Comparison of ENCODE assay signal across 8 cellular contexts in genomic region chrX:154749856-154750255, GRCh38. TPM values are rescaled to one million over a fixed set of nuclear protein-coding genes. Genes with fewer than 3 reads are reported as not detected.
DNase-seq lines count a peak whose midpoint lies in the region; FAIRE-seq and TF ChIP-seq lines count a peak whose summit lies in the region.
"Had no signal": no experiment of that assay in that cellular context is flagged by ENCODE, and none has a peak within 500 bp of the region (broad histone marks: within the 10 kb centered on the region; RNA-seq: fewer than 3 reads in every experiment).

No MANE protein-coding gene starts in this region.

- H2BK20ac ChIP-seq in H9 (ENCODE audit: low read depth, low read length, poor library complexity, severe bottlenecking) = no peak overlapping the region

- no peaks in the 10 kb centered on the region for H3F3A ChIP-seq in OCI-LY1 (ENCODE audit: insufficient read depth, low read length)

- H3K14ac ChIP-seq in H9 (ENCODE audit: insufficient read depth, low read length) = no peak overlapping the region

- intact Hi-C loops in endothelial cell of umbilical vein (cut with micrococcal nuclease) = loop anchor here (1.0 kb wide), 1 partner anchor 91 kb away; no protein-coding TSS in a partner anchor
- intact Hi-C loops in Calu3 (cut with micrococcal nuclease; ENCODE audit: unreplicated experiment) = loop anchor here (2.0 kb wide), 1 partner anchor 91 kb away; no protein-coding TSS in a partner anchor

- no peak for TF ChIP-seq POLR2A in endothelial cell of umbilical vein (IDR thresholded peaks at IDR 0.05; ENCODE audit: low read depth, low read length)

- H3K4me1 Mint-ChIP-seq in H9 (peaks cover 6 to 9% of the 10 kb centered on the region in 2 experiments; a peak in 3 of 4 replicates), Calu3 (ENCODE audit: low read depth, unreplicated experiment) (no peaks in the 10 kb centered on the region)

- H3K79me2 ChIP-seq in H9 (ENCODE audit: insufficient read depth, low read length) (no peaks in the 10 kb centered on the region), OCI-LY1 (ENCODE audit: insufficient read depth, low read length) (no peaks in the 10 kb centered on the region), endothelial cell of umbilical vein (ENCODE audit: control insufficient read depth, insufficient read depth, low read length) (no peaks in the 10 kb centered on the region)

- peaks cover 48% of the 10 kb centered on the region for H3K27me3 Mint-ChIP-seq in H9 (ENCODE audit: low read depth)
- peaks cover 54% of the 10 kb centered on the region for H3K27me3 Mint-ChIP-seq in Calu3 (ENCODE audit: unreplicated experiment)

- H3K23ac ChIP-seq in H9 (ENCODE audit: insufficient read length, low read depth, low read length) = no peak overlapping the region

- H3K36me3 Mint-ChIP-seq in H9 (ENCODE audit: insufficient read depth in 1 of 3, low read depth in 3 of 3) = peaks cover 0 to 8% (median 5%) of the 10 kb centered on the region in 3 experiments; a peak in 5 of 7 replicates
- H3K36me3 Mint-ChIP-seq in Calu3 (ENCODE audit: insufficient read depth, unreplicated experiment) = no peaks in the 10 kb centered on the region

- no peak overlapping the region for H3K9ac ChIP-seq in H9 (ENCODE audit: extremely low read depth, insufficient read length, low read length)
- peak overlapping the region; percentile 46; the same call in 1 of the 2 replicates for H3K9ac ChIP-seq in OCI-LY1 (ENCODE audit: low read length)
- no peak overlapping the region for H3K9ac ChIP-seq in endothelial cell of umbilical vein (replicated peaks; ENCODE audit: extremely low read depth, insufficient read depth, low read length)
- H3K9ac ChIP-seq in skeletal muscle satellite cell (ENCODE audit: low read depth, low read length) = peak overlapping the region; percentile 71

- DNase-seq in H9 (no peak), endothelial cell of umbilical vein (ENCODE audit: low read depth, low spot score) (no peak), MG63 (no peak), Calu3 (no peak), RWPE1 (ENCODE audit: low spot score) (no peak)

- H2BK120ac ChIP-seq in H9 (ENCODE audit: low read depth, low read length, poor library complexity, severe bottlenecking) = no peak overlapping the region

- no peak overlapping the region for H4K5ac ChIP-seq in H9 (ENCODE audit: insufficient read length, low read depth, low read length)

- dilution Hi-C loops in endothelial cell of umbilical vein (cut with MboI; ENCODE audit: extremely low pct_ligation_motif_present, low sequenced_read_pairs) = no loop called here

- H3K4me2 ChIP-seq in H9 (ENCODE audit: insufficient read depth, insufficient read length, low read length) (peak overlapping the region; percentile 55), OCI-LY1 (ENCODE audit: low read length) (peak overlapping the region; percentile 60), endothelial cell of umbilical vein (ENCODE audit: insufficient read depth, low read length) (peak overlapping the region; percentile 79), skeletal muscle satellite cell (ENCODE audit: low read length) (peak overlapping the region; percentile 87)

- H3K79me1 ChIP-seq in H9 (ENCODE audit: insufficient read depth, low read depth, low read length, poor library complexity, severe bottlenecking) = no peaks in the 10 kb centered on the region

- no peak overlapping the region for H3K18ac ChIP-seq in H9 (ENCODE audit: insufficient read length, low read depth, low read length)

- H2AK5ac ChIP-seq in H9 (ENCODE audit: insufficient read length, low read length) = no peak overlapping the region

- H3K27ac Mint-ChIP-seq in H9 (no peak overlapping the region), Calu3 (ENCODE audit: unreplicated experiment) (no peak overlapping the region)

- no peak overlapping the region for H4K91ac ChIP-seq in H9 (ENCODE audit: insufficient read length, low read depth, low read length)

- no peak for FAIRE-seq in endothelial cell of umbilical vein (lab: Jason Lieb, UNC)
- FAIRE-seq: pancreas had no signal

- H3K23me2 ChIP-seq in H9 (ENCODE audit: insufficient read length, low read depth, low read length, poor library complexity, severe bottlenecking) = no peaks in the 10 kb centered on the region

- no peak overlapping the region for H3K4ac ChIP-seq in H9 (ENCODE audit: low read depth, low read length)

- H3K4me3 ChIP-seq in OCI-LY1 (ENCODE audit: low read depth, low read length, poor library complexity, severe bottlenecking) (peak overlapping the region; percentile 56), endothelial cell of umbilical vein (replicated peaks in 1 of 3; ENCODE audit: insufficient read depth in 1 of 3, low read depth in 1 of 3, low read length in 3 of 3) (peak overlapping the region in 2 of 3 experiments; percentile 45 to 69), skeletal muscle satellite cell (ENCODE audit: low read length) (peak overlapping the region; percentile 73), MG63 (no peak overlapping the region)

- peaks cover 61 to 65% of the 10 kb centered on the region in 2 experiments for H3K9me3 Mint-ChIP-seq in H9
- no peaks in the 10 kb centered on the region for H3K9me3 Mint-ChIP-seq in Calu3 (ENCODE audit: low read depth, unreplicated experiment)

- no peak overlapping the region for H2BK15ac ChIP-seq in H9 (ENCODE audit: low read depth, low read length)

- BruUV-seq in endothelial cell of umbilical vein (replicated peaks; lab: Mats Ljungman, UMichigan) (no TSS peak), Calu3 (replicated peaks; lab: Mats Ljungman, UMichigan) (no TSS peak)

- no peak overlapping the region for H4K8ac ChIP-seq in H9 (replicated peaks; ENCODE audit: insufficient read length, low read depth, low read length)

- CTCF ChIA-PET in endothelial cell of umbilical vein (lab: Charles Lee) = interaction anchor here (1.3 to 4.0 kb wide), 7 partner anchors 12 to 90 kb away, joined by 5 to 26 read pairs (median 12); partner anchors contain the start of gene DKC1
- CTCF ChIA-PET in Calu3 (lab: Charles Lee) = interaction anchor here (1.0 to 2.2 kb wide), 2 partner anchors 13 to 91 kb away, joined by 3 to 11 read pairs; partner anchors contain the start of gene DKC1
- CTCF ChIA-PET in RWPE1 (lab: Yijun Ruan, JAX) = no interaction called here

- H3K27me3 ChIP-seq in H9 (ENCODE audit: insufficient read depth, low read length) (peaks cover 20% of the 10 kb centered on the region; the same call in 1 of the 2 replicates), OCI-LY1 (ENCODE audit: insufficient read depth, low read length) (no peaks in the 10 kb centered on the region), endothelial cell of umbilical vein (ENCODE audit: control insufficient read depth in 2 of 2, insufficient read depth in 2 of 2, low read length in 2 of 2) (no peaks in the 10 kb centered on the region), skeletal muscle satellite cell (ENCODE audit: control insufficient read depth, insufficient read depth, low read length) (peaks cover 3% of the 10 kb centered on the region), MG63 (peaks cover 27% of the 10 kb centered on the region)

- no peak overlapping the region for H3T11ph ChIP-seq in H9 (ENCODE audit: low read length)

- TF ChIP-seq CTCF in H9 (conservative IDR thresholded peaks at IDR 0.05) (no peak), OCI-LY1 (IDR thresholded peaks at IDR 0.05; ENCODE audit: low read length) (no peak), endothelial cell of umbilical vein (IDR thresholded peaks at IDR 0.05; ENCODE audit: extremely low read depth in 1 of 2, insufficient read depth in 1 of 2, low read depth in 1 of 2, low read length in 2 of 2) (no peak), Calu3 (IDR thresholded peaks at IDR 0.05; ENCODE audit: unreplicated experiment) (no peak), RWPE1 (conservative IDR thresholded peaks at IDR 0.05; ENCODE audit: low read depth) (no peak)

- no peak overlapping the region for H3K27ac ChIP-seq in H9 (ENCODE audit: insufficient read length, low read depth, low read length)
- H3K27ac ChIP-seq in OCI-LY1 (ENCODE audit: low read depth, low read length, poor library complexity, severe bottlenecking) = no peak overlapping the region
- H3K27ac ChIP-seq in endothelial cell of umbilical vein (ENCODE audit: insufficient read depth, low read depth, low read length) = no peak overlapping the region
- no peak overlapping the region for H3K27ac ChIP-seq in RWPE1

- no peaks in the 10 kb centered on the region for H3K9me2 ChIP-seq in OCI-LY1 (ENCODE audit: low read depth, low read length)

- no peak overlapping the region for H2AFZ ChIP-seq in H9 (ENCODE audit: low read length)
- no peak overlapping the region for H2AFZ ChIP-seq in OCI-LY1 (ENCODE audit: low read length)
- no peak overlapping the region for H2AFZ ChIP-seq in endothelial cell of umbilical vein (ENCODE audit: low read depth, low read length)

- WGBS in H9 (ENCODE audit: extremely low coverage, insufficient read length, low lambda C conversion rate) = no CpG with 5 or more reads among the region's 6 CpGs

- H2BK12ac ChIP-seq in H9 (ENCODE audit: insufficient read length, low read depth, low read length) = no peak overlapping the region

- H4K20me1 ChIP-seq in H9 (ENCODE audit: control insufficient read depth, insufficient read depth, insufficient read length) (no peaks in the 10 kb centered on the region), OCI-LY1 (ENCODE audit: insufficient read depth, low read length) (no peaks in the 10 kb centered on the region), endothelial cell of umbilical vein (replicated peaks; ENCODE audit: control insufficient read depth, extremely low read depth, insufficient read depth, low read length) (no peaks in the 10 kb centered on the region)

- H3K9me1 ChIP-seq in endothelial cell of umbilical vein (replicated peaks; ENCODE audit: control insufficient read depth, extremely low read depth, insufficient read depth, low read length) = no peaks in the 10 kb centered on the region

- H3K4me1 ChIP-seq in H9 (ENCODE audit: insufficient read depth, low read length) (no peaks in the 10 kb centered on the region; the same call in 1 of the 2 replicates), OCI-LY1 (ENCODE audit: insufficient read depth, low read length, severe bottlenecking) (peaks cover 16% of the 10 kb centered on the region), endothelial cell of umbilical vein (ENCODE audit: control insufficient read depth, extremely low read depth, insufficient read depth, low read length) (peaks cover 6% of the 10 kb centered on the region), skeletal muscle satellite cell (ENCODE audit: control insufficient read depth, insufficient read depth, low read length) (no peaks in the 10 kb centered on the region)
- H3K4me1 ChIP-seq: pancreas had no signal

- H3K36me3 ChIP-seq in OCI-LY1 (ENCODE audit: insufficient read depth, low read length) (no peaks in the 10 kb centered on the region), endothelial cell of umbilical vein (ENCODE audit: control insufficient read depth in 2 of 2, extremely low read depth in 1 of 2, insufficient read depth in 2 of 2, low read length in 2 of 2) (no peaks in the 10 kb centered on the region), skeletal muscle satellite cell (ENCODE audit: insufficient read depth, low read length) (no peaks in the 10 kb centered on the region), MG63 (no peaks in the 10 kb centered on the region)
- H3K36me3 ChIP-seq: pancreas had no signal

- no peak overlapping the region for H2BK5ac ChIP-seq in H9 (ENCODE audit: insufficient read length, low read length)

- H3K4me3 Mint-ChIP-seq in H9 (peak overlapping the region in 1 of 2 experiments; percentile 64; a peak in 3 of 5 replicates), Calu3 (ENCODE audit: low read depth, unreplicated experiment) (no peak overlapping the region)

- POLR2A ChIA-PET in endothelial cell of umbilical vein (lab: Charles Lee) = no interaction called here
- POLR2A ChIA-PET in RWPE1 (lab: Yijun Ruan, JAX; ENCODE audit: low non-redundant PET) = interaction anchor here (1.3 kb wide), 1 partner anchor 13 kb away, joined by 3 read pairs; the partner anchor contains the start of gene DKC1

- H3K9me3 ChIP-seq in H9 (ENCODE audit: control insufficient read depth, low read depth, low read length) = peaks cover 12% of the 10 kb centered on the region
- H3K9me3 ChIP-seq in OCI-LY1 (ENCODE audit: low read length) = no peaks in the 10 kb centered on the region
- H3K9me3 ChIP-seq in endothelial cell of umbilical vein (replicated peaks; ENCODE audit: control insufficient read depth, insufficient read depth, low read length) = no peaks in the 10 kb centered on the region
- no peaks in the 10 kb centered on the region for H3K9me3 ChIP-seq in skeletal muscle satellite cell (replicated peaks; ENCODE audit: low read length)
- H3K9me3 ChIP-seq in MG63 = no peaks in the 10 kb centered on the region
- H3K9me3 ChIP-seq: pancreas had no signal

- H3K56ac ChIP-seq in H9 (ENCODE audit: insufficient read length, low read depth, low read length) = no peak overlapping the region

RNA-seq across cellular contexts. Expression of gene GAB3, which starts 1.0 kb away (rescaled TPM):
- total RNA-seq in H9 (2021) = 0.42 and 0.46 TPM in 2 replicates
- 4.0 and 6.2 TPM in 2 replicates for total RNA-seq in endothelial cell of umbilical vein
- polyA plus RNA-seq in endothelial cell of umbilical vein = 6.0 and 6.1 TPM in 2 replicates
- 3.9 and 4.7 TPM in 2 replicates for polyA plus RNA-seq in endothelial cell of umbilical vein (2011; cell fraction: cytosol; rRNA removed)
- 31.6 and 35.6 TPM in 2 replicates for polyA plus RNA-seq in endothelial cell of umbilical vein (2011; cell fraction: nucleus; rRNA removed)
- 4.2 and 4.7 TPM in 2 replicates for polyA plus RNA-seq in endothelial cell of umbilical vein (2012)
- 13.8 and 19.6 TPM in 2 replicates for polyA minus RNA-seq in endothelial cell of umbilical vein
- polyA minus RNA-seq in endothelial cell of umbilical vein (2011; cell fraction: cytosol; rRNA and poly(A)+ RNA removed) = not detected
- 13.5 and 19.1 TPM in 2 replicates for polyA minus RNA-seq in endothelial cell of umbilical vein (2011; cell fraction: nucleus; rRNA and poly(A)+ RNA removed)
- total RNA-seq in skeletal muscle satellite cell (2012; rRNA removed) = 9.2 and 15.5 TPM in 2 replicates
- total RNA-seq in MG63 (2014; rRNA removed; shearing (Covaris generic); ENCODE audit: low replicate concordance) = 1.2 and 10.7 TPM in 2 replicates
- not detected in 2 replicates for total RNA-seq in Calu3 (2022)

RNA-seq across cellular contexts. Expression of gene DKC1, which starts 12.8 kb away (rescaled TPM):
- total RNA-seq in H9 (2021) (160 and 164 TPM in 2 replicates), endothelial cell of umbilical vein (63.7 and 69.1 TPM in 2 replicates), Calu3 (2022) (112 and 120 TPM in 2 replicates)
- 19.4 and 28.6 TPM in 2 replicates for polyA plus RNA-seq in endothelial cell of umbilical vein
- 41.5 and 45.2 TPM in 2 replicates for polyA plus RNA-seq in endothelial cell of umbilical vein (2011; cell fraction: cytosol; rRNA removed)
- polyA plus RNA-seq in endothelial cell of umbilical vein (2011; cell fraction: nucleus; rRNA removed) = 67.2 and 94.8 TPM in 2 replicates
- 60.0 and 85.3 TPM in 2 replicates for polyA plus RNA-seq in endothelial cell of umbilical vein (2012)
- polyA minus RNA-seq in endothelial cell of umbilical vein = 62.1 and 66.3 TPM in 2 replicates
- polyA minus RNA-seq in endothelial cell of umbilical vein (2011; cell fraction: cytosol; rRNA and poly(A)+ RNA removed) = 57.0 TPM
- 30.6 and 52.1 TPM in 2 replicates for polyA minus RNA-seq in endothelial cell of umbilical vein (2011; cell fraction: nucleus; rRNA and poly(A)+ RNA removed)
- 51.1 and 54.8 TPM in 2 replicates for total RNA-seq in skeletal muscle satellite cell (2012; rRNA removed)
- total RNA-seq in MG63 (2014; rRNA removed; shearing (Covaris generic); ENCODE audit: low replicate concordance) = 34.1 and 41.0 TPM in 2 replicates

RNA-seq across cellular contexts. Expression of gene MPP1, which starts 55.4 kb away (rescaled TPM):
- 16.4 and 17.9 TPM in 2 replicates for total RNA-seq in H9 (2021)
- 27.0 and 32.3 TPM in 2 replicates for total RNA-seq in endothelial cell of umbilical vein
- 22.1 and 23.0 TPM in 2 replicates for polyA plus RNA-seq in endothelial cell of umbilical vein
- 28.7 and 30.8 TPM in 2 replicates for polyA plus RNA-seq in endothelial cell of umbilical vein (2011; cell fraction: cytosol; rRNA removed)
- polyA plus RNA-seq in endothelial cell of umbilical vein (2011; cell fraction: nucleus; rRNA removed) = 61.9 and 67.2 TPM in 2 replicates
- 30.5 and 34.4 TPM in 2 replicates for polyA plus RNA-seq in endothelial cell of umbilical vein (2012)
- 27.6 and 33.9 TPM in 2 replicates for polyA minus RNA-seq in endothelial cell of umbilical vein
- polyA minus RNA-seq in endothelial cell of umbilical vein (2011; cell fraction: cytosol; rRNA and poly(A)+ RNA removed) = 3.5 TPM
- 19.2 and 26.0 TPM in 2 replicates for polyA minus RNA-seq in endothelial cell of umbilical vein (2011; cell fraction: nucleus; rRNA and poly(A)+ RNA removed)
- total RNA-seq in skeletal muscle satellite cell (2012; rRNA removed) = 11.7 and 14.0 TPM in 2 replicates
- total RNA-seq in MG63 (2014; rRNA removed; shearing (Covaris generic); ENCODE audit: low replicate concordance) = 28.9 and 62.7 TPM in 2 replicates
- total RNA-seq in Calu3 (2022) = 1.3 TPM in 1 of 2 replicates, not detected in the other

Comparison
In these comparisons a context has a peak if more than half of its experiments do, and no peak if none do; other contexts are left out.
1. H3K9ac ChIP-seq: peak in OCI-LY1 (single experiment) and skeletal muscle satellite cell (single experiment); none in H9 (single experiment) and endothelial cell of umbilical vein (single experiment).
2. Peak in every context shown above with its lines, with median percentiles within 50 percentile points of each other: H3K4me2 ChIP-seq.